In the genomic region with DNA sequence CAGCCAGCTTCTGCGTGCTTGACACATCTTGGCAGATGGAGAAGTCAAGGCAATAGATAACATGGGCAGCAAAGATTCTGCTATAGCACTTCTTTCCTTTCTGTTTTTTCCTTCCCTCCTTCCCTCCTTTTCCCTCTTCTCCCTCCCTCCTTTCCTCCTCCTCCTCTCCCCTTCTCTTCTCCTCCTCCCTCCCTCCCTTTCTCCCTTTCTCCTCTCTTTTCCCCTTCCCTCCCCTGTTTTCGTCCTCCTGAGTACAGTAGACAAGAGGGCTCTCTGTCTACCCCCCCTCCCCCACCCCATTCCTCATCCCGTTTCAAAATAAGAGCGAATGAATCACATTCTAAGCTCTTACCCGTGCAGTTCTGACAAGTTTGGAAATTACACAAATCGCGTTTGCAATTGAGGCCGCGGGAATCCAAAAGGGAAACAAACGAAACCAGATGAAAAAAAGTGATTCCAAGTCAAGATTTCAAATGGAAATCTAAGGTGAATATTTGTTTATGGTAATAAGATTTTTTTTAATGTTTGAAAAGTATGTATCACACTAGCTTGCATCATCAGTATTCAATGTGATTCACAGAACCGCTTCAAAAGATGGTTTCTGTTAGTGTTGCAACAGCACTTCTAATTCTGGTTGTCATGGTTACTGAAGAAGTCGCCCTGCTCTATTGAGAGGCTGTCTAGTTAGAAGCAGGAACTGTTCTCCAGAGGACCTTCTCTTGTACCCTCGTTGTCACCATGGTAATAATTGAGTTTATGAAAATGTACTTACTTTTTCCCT, we compare ENCODE assay signal across 8 cellular contexts. TPM values are rescaled to one million over a fixed set of nuclear protein-coding genes. Genes with fewer than 3 reads are reported as not detected.
A peak's percentile ranks its signal among the peaks of the same experiment; 100 is the strongest.
DNase-seq lines count a peak whose midpoint lies in the region; ATAC-seq and TF ChIP-seq lines count a peak whose summit lies in the region.

No MANE protein-coding gene starts in this region.

- peak overlapping the region; percentile 79 for H3K4me3 Mint-ChIP-seq in WTC11
- peak overlapping the region; percentile 83 to 86 for H3K4me3 Mint-ChIP-seq in effector memory CD8-positive, alpha-beta T cell

- peaks cover 49% of the 10 kb centered on the region for H3K27me3 Mint-ChIP-seq in WTC11 (ENCODE audit: low read depth)
- H3K27me3 Mint-ChIP-seq in effector memory CD8-positive, alpha-beta T cell, result peaks cover 9 to 20% of the 10 kb centered on the region in 2 donors

- peak; percentile 44 for DNase-seq in DMS53 treated with DMSO at 0.1 percent for 48 hours (lab: John Stamatoyannopoulos, UW; ENCODE audit: unreplicated experiment)
- DNase-seq in M059J (ENCODE audit: low read depth), result peak; percentile 90
- no peak for DNase-seq in WTC11 (ENCODE audit: low spot score)
- peak in 1 of 3 experiments; percentile 6 for DNase-seq in effector memory CD8-positive, alpha-beta T cell
- DNase-seq in mesenchymal stem cell, result peak; percentile 96
- peak; percentile 53 for DNase-seq in stimulated activated naive CD4-positive, alpha-beta T cell treated with Interleukin-2 at 50 U/mL for 16 hours (lab: John Stamatoyannopoulos, UW)
- DNase-seq in cortex of kidney (lab: John Stamatoyannopoulos, UW), result no peak

- TF ChIP-seq CTCF in WTC11 (IDR thresholded peaks at IDR 0.05), result no peak

- H3K4me1 ChIP-seq in mesenchymal stem cell (ENCODE audit: control insufficient read depth, insufficient read depth, low read depth, low read length), result peaks cover 21% of the 10 kb centered on the region

- POLR2A ChIA-PET in WTC11 (lab: Charles Lee), result interaction anchor here (0.6 kb wide), 1 partner anchor 72 kb away, joined by 3 read pairs; the partner anchor contains the start of gene ZNF131

- no peak overlapping the region for H2BK15ac ChIP-seq in mesenchymal stem cell (ENCODE audit: low read depth, poor library complexity, severe bottlenecking)

- peak overlapping the region; percentile 91 for H3K4me2 ChIP-seq in mesenchymal stem cell (ENCODE audit: low read length, poor library complexity, severe bottlenecking)

- H3K36me3 ChIP-seq in mesenchymal stem cell (ENCODE audit: control insufficient read depth in 1 of 2, insufficient read depth in 2 of 2, low read depth in 1 of 2, low read length in 2 of 2), result no peaks in the 10 kb centered on the region

- no peak overlapping the region for H2BK12ac ChIP-seq in mesenchymal stem cell (ENCODE audit: low read length in 2 of 2)

- no peaks in the 10 kb centered on the region for H3K79me1 ChIP-seq in mesenchymal stem cell (replicated peaks; ENCODE audit: low read length, poor library complexity, severe bottlenecking)

- no peak overlapping the region for H4K8ac ChIP-seq in mesenchymal stem cell (ENCODE audit: low read length)

- H3K9me3 ChIP-seq in mesenchymal stem cell (ENCODE audit: control insufficient read depth, low read length), result no peaks in the 10 kb centered on the region

- no peak overlapping the region for H3K27ac Mint-ChIP-seq in WTC11
- H3K27ac Mint-ChIP-seq in effector memory CD8-positive, alpha-beta T cell, result peak overlapping the region in 1 of 2 donors; percentile 36

- peak overlapping the region in 1 of 2 experiments; percentile 84 for H3K4me3 ChIP-seq in mesenchymal stem cell (ENCODE audit: insufficient read depth in 1 of 2, low read depth in 1 of 2, low read length in 2 of 2)

- CTCF ChIA-PET in WTC11 (lab: Charles Lee), result interaction anchor here (0.6 to 3.0 kb wide), 7 partner anchors 13 to 285 kb away, joined by 3 to 15 read pairs (median 4); partner anchors contain the start of gene ZNF131

- H3K9ac ChIP-seq in mesenchymal stem cell (ENCODE audit: low read length), result peak overlapping the region; percentile 87

- WGBS in mesenchymal stem cell, result under 1% methylated on average over 12 of the region's 13 CpGs

- H3K18ac ChIP-seq in mesenchymal stem cell (ENCODE audit: low read depth in 1 of 2, low read length in 2 of 2), result peak overlapping the region in 1 of 2 experiments; percentile 21

- H2AFZ ChIP-seq in mesenchymal stem cell (ENCODE audit: low read depth, low read length), result no peak overlapping the region

- no peak overlapping the region for H4K91ac ChIP-seq in mesenchymal stem cell (ENCODE audit: low read length)

- H3K36me3 Mint-ChIP-seq in WTC11, result no peaks in the 10 kb centered on the region
- no peaks in the 10 kb centered on the region for H3K36me3 Mint-ChIP-seq in effector memory CD8-positive, alpha-beta T cell (ENCODE audit: insufficient read depth)

- H3K14ac ChIP-seq in mesenchymal stem cell (ENCODE audit: low read length in 2 of 2), result no peak overlapping the region

- no peak overlapping the region for H3K27ac ChIP-seq in mesenchymal stem cell (ENCODE audit: low read length, poor library complexity, severe bottlenecking)

- H3K4me1 Mint-ChIP-seq in WTC11, result peaks cover 23% of the 10 kb centered on the region
- H3K4me1 Mint-ChIP-seq in effector memory CD8-positive, alpha-beta T cell (ENCODE audit: low read depth in 2 of 2), result peaks cover 17 to 18% of the 10 kb centered on the region in 2 donors

- H2BK120ac ChIP-seq in mesenchymal stem cell (ENCODE audit: low read depth, low read length), result no peak overlapping the region

- ATAC-seq in GM21576 (IDR thresholded peaks at IDR 0.05; ENCODE audit: unreplicated experiment) (peak; percentile 51), WTC11 (peak; percentile 14)
- peak; percentile 62 for ATAC-seq in effector memory CD8-positive, alpha-beta T cell (replicated peaks)

- no peak overlapping the region for H3K4ac ChIP-seq in mesenchymal stem cell (ENCODE audit: low read depth in 1 of 2, low read length in 2 of 2)

- no peak overlapping the region for H2BK5ac ChIP-seq in mesenchymal stem cell (ENCODE audit: low read depth, low read length, poor library complexity, severe bottlenecking)

- no peak overlapping the region for H3K23ac ChIP-seq in mesenchymal stem cell (ENCODE audit: low read length in 2 of 2)

- H3K27me3 ChIP-seq in mesenchymal stem cell (ENCODE audit: control insufficient read depth in 1 of 2, insufficient read depth in 1 of 2, low read length in 2 of 2), result no peaks in the 10 kb centered on the region

- 0 out of 2 replicates have a peak, but pooled peaks cover 1% of the 10 kb centered on the region for H3K9me3 Mint-ChIP-seq in WTC11
- no peaks in the 10 kb centered on the region for H3K9me3 Mint-ChIP-seq in effector memory CD8-positive, alpha-beta T cell

- no peak overlapping the region for H2AK5ac ChIP-seq in mesenchymal stem cell (ENCODE audit: low read length, severe bottlenecking)

TF ChIP-seq in WTC11, 78 proteins besides CTCF, POLR2A, EP300 and RAD21:
- TF ChIP-seq RELA (CRISPR knock-in tag; IDR thresholded peaks at IDR 0.05; ENCODE audit: borderline replicate concordance) (no peak), SOX15 (CRISPR knock-in tag; IDR thresholded peaks at IDR 0.05) (no peak), ZNF232 (CRISPR knock-in tag; IDR thresholded peaks at IDR 0.05) (no peak), SP1 (CRISPR knock-in tag; conservative IDR thresholded peaks at IDR 0.05) (0 out of 2 replicates have a peak, but pooled peaks have one; percentile 24)

RNA-seq across cellular contexts. Expression of gene NIM1K, which starts 1.3 kb away (rescaled TPM):
- total RNA-seq in M059J (2014; rRNA removed; shearing (Covaris generic)), result 0.07 and 1.1 TPM in 2 replicates
- 0.07 to 0.14 TPM in 2 of 3 replicates, not detected in the other for total RNA-seq in WTC11 (2021)
- polyA plus RNA-seq in mesenchymal stem cell (2013, experiment 1 of 2), result 0.11 TPM
- 0.10 TPM for polyA plus RNA-seq in mesenchymal stem cell (2013, experiment 2 of 2)

Comparison
In these comparisons a context has a peak if more than half of its experiments do, and no peak if none do; other contexts are left out.
1. DNase-seq: peak in DMS53 treated with DMSO at 0.1 percent for 48 hours (single experiment), M059J (single experiment), mesenchymal stem cell (single experiment) and stimulated activated naive CD4-positive, alpha-beta T cell treated with Interleukin-2 at 50 U/mL for 16 hours (single experiment); none in WTC11 (single experiment) and cortex of kidney (single experiment).
2. Peak in every context shown above with its lines, with median percentiles within 50 percentile points of each other: ATAC-seq.